In the genomic region with DNA sequence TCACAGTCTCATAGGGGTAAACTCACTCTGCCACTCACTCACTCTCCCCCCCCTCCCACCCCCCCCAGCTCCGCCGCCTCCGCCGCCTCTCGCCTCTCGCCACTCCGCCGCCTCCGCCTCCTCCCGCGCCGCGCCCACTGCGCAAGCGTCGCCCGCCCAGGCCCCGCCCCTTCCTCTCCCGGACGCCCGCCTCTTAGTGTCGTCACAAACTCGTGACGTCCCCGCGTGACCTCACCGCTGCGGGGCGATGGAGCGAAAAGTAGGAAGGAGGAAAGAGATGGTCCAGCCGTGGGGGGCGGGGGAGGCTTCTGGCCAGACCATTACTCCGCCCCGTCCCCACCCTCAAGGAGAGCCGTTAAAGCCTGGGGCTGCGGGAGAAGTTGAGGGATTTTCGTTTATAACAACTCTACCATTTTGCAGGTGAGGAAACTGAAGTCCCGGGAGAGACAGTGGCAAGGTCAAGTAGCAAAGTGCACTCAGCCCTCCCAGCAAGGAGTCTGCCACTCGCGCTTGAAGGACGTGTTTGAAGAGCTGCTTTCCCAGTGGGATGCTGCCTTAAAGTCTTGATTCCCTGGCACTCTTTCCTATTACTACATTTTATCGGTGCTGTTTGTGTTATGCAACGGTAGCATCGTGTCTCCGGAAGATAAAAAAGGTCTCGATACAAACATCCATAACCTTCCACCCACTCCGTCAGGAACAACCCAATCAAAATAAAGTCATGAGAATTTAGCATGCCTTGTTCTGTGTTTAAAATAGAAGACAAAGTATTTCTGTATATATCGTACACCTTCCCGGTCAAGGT, we compare ENCODE assay signal across 8 cellular contexts. TPM values are rescaled to one million over a fixed set of nuclear protein-coding genes. Genes with fewer than 3 reads are reported as not detected.
DNase-seq lines count a peak whose midpoint lies in the region; ATAC-seq and TF ChIP-seq lines count a peak whose summit lies in the region.

A gene (minus strand): TSS at position 29 of the 805 bp plus-strand sequence. CDS start 164 bp downstream, outside the sequence.

- ATAC-seq in HG02678 (IDR thresholded peaks at IDR 0.05; ENCODE audit: unreplicated experiment) (peak; percentile 84), Right ventricle myocardium inferior (peak; percentile 95)

- TF ChIP-seq EP300 in ovary (IDR thresholded peaks at IDR 0.05), result peak; percentile 8

- H3K27ac ChIP-seq in ovary (peak within 1 kb of the TSS; percentile 66 to 87), thymus (ENCODE audit: low read depth) (peak within 1 kb of the TSS; percentile 86)

- peak; percentile 88 for TF ChIP-seq POLR2A in ovary (IDR thresholded peaks at IDR 0.05)

- H3K4me1 ChIP-seq in ovary (ENCODE audit: insufficient read depth) (peaks cover 13% of the 10 kb centered on the region), thymus (ENCODE audit: control insufficient read depth, insufficient read depth, low read length) (peaks cover 13% of the 10 kb centered on the region)

- H3K9me3 ChIP-seq in ovary (no peaks in the 10 kb centered on the region), thymus (ENCODE audit: control insufficient read depth) (no peaks in the 10 kb centered on the region)

- no peaks in the 10 kb centered on the region for H3K36me3 ChIP-seq in ovary
- H3K36me3 ChIP-seq in thymus (ENCODE audit: control insufficient read depth, insufficient read depth), result no peaks in the 10 kb centered on the region

- TF ChIP-seq CTCF in GM10266 (IDR thresholded peaks at IDR 0.05; ENCODE audit: control insufficient read depth, insufficient read depth, low read depth, missing control alignments) (no peak), ovary (IDR thresholded peaks at IDR 0.05) (no peak)

- H3K4me3 ChIP-seq in ovary (peak within 1 kb of the TSS; percentile 68), thymus (ENCODE audit: low read length) (peak within 1 kb of the TSS; percentile 94)

- intact Hi-C loops in Right ventricle myocardium inferior (cut with DNase I), result loop anchor here (2.0 to 5.0 kb wide), 2 partner anchors 40 to 60 kb away; a partner anchor contains a TSS
- intact Hi-C loops in ovary (cut with DNase I), result loop anchor here in 1 of 4 donors (5.0 kb wide), 1 partner anchor 60 kb away; a partner anchor contains a TSS

- DNase-seq in GM10266 (ENCODE audit: extremely low spot score) (peak; percentile 96), NCI-H1417 treated with DMSO at 0.1 percent for 48 hours (lab: John Stamatoyannopoulos, UW) (peak; percentile 70), SW 1271 (lab: John Stamatoyannopoulos, UW) (peak; percentile 87 to 90), Right ventricle myocardium inferior (ENCODE audit: missing footprints) (peak; percentile 99), ovary (peak; percentile 97 to 99 (median 98))
- peak; percentile 90 for DNase-seq in activated naive CD8-positive, alpha-beta T cell treated with anti-CD3 and anti-CD28 coated beads, Interleukin-2, amount 50 U/mL, for 16 hours (ENCODE audit: low read depth, low spot score)

- 1% methylated on average over 40 to 44 of the region's 49 CpGs for WGBS in ovary, 3 donors
- 5% methylated on average over 49 of the region's 49 CpGs for WGBS in thymus

- H3K27me3 ChIP-seq in ovary, result no peaks in the 10 kb centered on the region
- H3K27me3 ChIP-seq in thymus (ENCODE audit: control insufficient read depth, insufficient read depth), result no peaks in the 10 kb centered on the region

RNA-seq across cellular contexts. Expression of the gene that starts here (rescaled TPM):
- 143 TPM for total RNA-seq in Right ventricle myocardium inferior
- 10 to 100 TPM; 29.4 to 59.8 (median 47.6) TPM for total RNA-seq in ovary
- polyA plus RNA-seq in ovary, result 10 to 100 TPM; 40.2 to 86.5 TPM
- 35.5 TPM for polyA plus RNA-seq in thymus

Comparison
In these comparisons a context has a peak if more than half of its experiments do, and no peak if none do; other contexts are left out.
1. Peak in every context shown above with its lines: DNase-seq, ATAC-seq, H3K4me3 ChIP-seq and H3K27ac ChIP-seq.